In genomic region chr11:746289-747175, GRCh38 we compare ENCODE assay signal across 1 cellular context.
TF ChIP-seq lines count a peak whose summit lies in the region.

No MANE protein-coding gene starts in this region.

TF ChIP-seq in GM12878, 131 proteins besides CTCF, POLR2A, EP300 and RAD21:
- no peak for TF ChIP-seq STAT3 (IDR thresholded peaks at IDR 0.05; ENCODE audit: low read depth, low read length)
